ENCODE assay signal across 21 cellular contexts in the genomic region with DNA sequence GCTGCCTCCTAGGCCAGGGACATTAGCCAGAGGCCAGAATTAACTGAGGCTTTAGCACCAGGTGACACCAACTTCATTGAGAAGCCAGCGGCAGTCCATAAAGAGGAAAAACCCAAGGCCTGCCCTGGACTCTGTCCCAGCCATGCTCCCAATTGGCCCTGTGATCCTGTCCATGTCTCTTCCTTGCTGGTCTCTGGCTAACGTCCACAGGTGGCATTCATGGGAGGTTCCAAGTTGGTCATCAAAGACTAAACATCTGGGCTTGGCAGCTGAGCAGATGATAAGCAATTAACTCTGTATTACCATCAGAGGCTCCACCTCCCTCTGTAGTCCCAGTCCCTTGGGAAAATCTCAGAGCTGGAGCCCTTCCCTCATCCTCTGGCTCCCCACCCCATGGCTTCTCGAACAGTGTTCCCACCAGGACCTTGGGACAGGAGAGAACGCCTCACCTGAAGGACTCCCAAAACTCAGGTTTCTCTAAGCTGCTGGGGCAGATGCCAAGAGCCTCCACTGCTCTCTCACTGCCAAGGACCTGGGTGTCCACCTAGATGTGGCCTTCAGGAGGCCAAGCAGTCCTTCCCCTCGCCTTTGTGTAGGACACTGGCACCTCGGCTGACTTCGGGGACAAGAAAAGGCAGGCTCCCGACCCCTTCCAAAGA. TPM values are rescaled to one million over a fixed set of nuclear protein-coding genes. Genes with fewer than 3 reads are reported as not detected.
DNase-seq lines count a peak whose midpoint lies in the region; ATAC-seq lines count a peak whose summit lies in the region.
"Had no signal": no experiment of that assay in that cellular context is flagged by ENCODE, and none has a peak within 500 bp of the region (broad histone marks: within the 10 kb centered on the region; RNA-seq: fewer than 3 reads in every experiment).

No MANE protein-coding gene starts in this region.

- H3K9me3 ChIP-seq in GM23248 (ENCODE audit: low read depth) = no peaks in the 10 kb centered on the region
- H3K9me3 ChIP-seq: ovary, upper lobe of left lung had no signal

- 83 to 87% methylated on average over 8 of the region's 8 CpGs for WGBS in GM23248 (ENCODE audit: low coverage in 1 of 2, low lambda C conversion rate in 2 of 2, missing lambda C conversion rate in 2 of 2), 2 experiments

- H3K9me2 ChIP-seq in GM23248 (ENCODE audit: insufficient read depth) = no peaks in the 10 kb centered on the region

- in situ Hi-C loops in GM23248 (cut with MboI) = no loop called here

- peaks cover 36% of the 10 kb centered on the region for H3K4me1 ChIP-seq in GM23248 (ENCODE audit: insufficient read depth)

- no peak overlapping the region for H3K4me2 ChIP-seq in GM23248 (ENCODE audit: unreplicated experiment)
- H3K4me2 ChIP-seq: KMS-11 had no signal

- DNase-seq in DMS 273 (lab: John Stamatoyannopoulos, UW; ENCODE audit: unreplicated experiment) = peak; percentile 18
- DNase-seq in DMS 273 treated with DMSO at 0.1 percent for 48 hours (lab: John Stamatoyannopoulos, UW) = no peak
- no peak for DNase-seq in GM23248
- peak; percentile 29 for DNase-seq in ecto neural progenitor cell (ENCODE audit: low spot score)
- DNase-seq: activated CD4-positive, alpha-beta T cell treated with anti-CD3 and anti-CD28 coated beads for 48 hours; CD8-positive, alpha-beta T cell; dorsolateral prefrontal cortex; naive thymus-derived CD4-positive, alpha-beta T cell; NCI-H2171; NCI-H524 treated with DMSO at 0.1 percent for 48 hours; upper lobe of left lung had no signal

- H3K79me2 ChIP-seq in GM23248 (ENCODE audit: insufficient read depth) = no peaks in the 10 kb centered on the region

- no peak overlapping the region for H3K9ac ChIP-seq in GM23248
- H3K9ac ChIP-seq: KMS-11 had no signal

- H3K36me3 ChIP-seq in GM23248 (ENCODE audit: low read depth) = peaks cover 7% of the 10 kb centered on the region; the same call in 1 of the 2 replicates
- H3K36me3 ChIP-seq: ovary had no signal

- H2AFZ ChIP-seq in GM23248 = no peak overlapping the region

- H3K4me3 ChIP-seq in GM23248 (no peak overlapping the region), skin epidermis (no peak overlapping the region)
- H3K4me3 ChIP-seq: dorsolateral prefrontal cortex, ovary, upper lobe of left lung had no signal

- H4K20me1 ChIP-seq in GM23248 (ENCODE audit: insufficient read depth) = no peaks in the 10 kb centered on the region

- ATAC-seq in HG03378 (IDR thresholded peaks at IDR 0.05; ENCODE audit: unreplicated experiment) = no peak
- no peak for ATAC-seq in HG03520 (IDR thresholded peaks at IDR 0.05; ENCODE audit: unreplicated experiment)
- ATAC-seq in HG03432 (IDR thresholded peaks at IDR 0.05; ENCODE audit: unreplicated experiment) = no peak
- ATAC-seq: activated T-helper 17 cell treated with anti-CD3 and anti-CD28 coated beads, Interleukin-2, amount 50 U/mL, for 72 hours; CD8-positive, alpha-beta T cell; naive thymus-derived CD4-positive, alpha-beta T cell had no signal

- no peaks in the 10 kb centered on the region for H3K27me3 ChIP-seq in GM23248 (replicated peaks; ENCODE audit: insufficient read depth)
- H3K27me3 ChIP-seq: dorsolateral prefrontal cortex, ovary, upper lobe of left lung had no signal

- H3K27ac ChIP-seq in GM23248 (peak overlapping the region; percentile 89), skin epidermis (peak overlapping the region in 17 of 21 experiments; percentile 24 to 92 (median 81))
- H3K27ac ChIP-seq: 22Rv1, KMS-11, ovary had no signal

- peaks cover 36% of the 10 kb centered on the region for H3F3A ChIP-seq in GM23248 (ENCODE audit: insufficient read depth)

RNA-seq across cellular contexts. Expression of a gene that starts 40.4 kb away (rescaled TPM):
- total RNA-seq in GM23248 (2014; rRNA removed; shearing (Covaris generic)) = not detected in 2 replicates
- polyA plus RNA-seq in GM23248 (2016; fragmentation: Nextera tagmentation; extraction: Ambion mirVana) = not detected in 2 replicates
- total RNA-seq: CD8-positive, alpha-beta T cell; G401; HT1080 had no signal

RNA-seq across cellular contexts. Expression of a gene that starts 47.4 kb away (rescaled TPM):
- total RNA-seq in GM23248 (2014; rRNA removed; shearing (Covaris generic)) = 55.3 and 74.7 TPM in 2 replicates
- 52.9 and 58.0 TPM in 2 replicates for polyA plus RNA-seq in GM23248 (2016; fragmentation: Nextera tagmentation; extraction: Ambion mirVana)

RNA-seq across cellular contexts. Expression of a gene that starts 49.8 kb away (rescaled TPM):
- total RNA-seq in GM23248 (2014; rRNA removed; shearing (Covaris generic)) = 27.8 and 43.9 TPM in 2 replicates
- 26.9 and 27.2 TPM in 2 replicates for polyA plus RNA-seq in GM23248 (2016; fragmentation: Nextera tagmentation; extraction: Ambion mirVana)

Comparison
In these comparisons a context has a peak if more than half of its experiments do, and no peak if none do; other contexts are left out.
1. DNase-seq: peak in DMS 273 (single experiment) and ecto neural progenitor cell (single experiment); none in DMS 273 treated with DMSO at 0.1 percent for 48 hours (single experiment) and GM23248 (single experiment).